In genomic region chr14:34199585-34199984, GRCh38 we compare ENCODE assay signal across 14 cellular contexts.
DNase-seq lines count a peak whose midpoint lies in the region; ATAC-seq and TF ChIP-seq lines count a peak whose summit lies in the region.
"Had no signal": no experiment of that assay in that cellular context is flagged by ENCODE, and none has a peak within 500 bp of the region (broad histone marks: within the 10 kb centered on the region; RNA-seq: fewer than 3 reads in every experiment).

No MANE protein-coding gene starts in this region.

- H3K4me1 ChIP-seq in vagina = peaks cover 9% of the 10 kb centered on the region

- TF ChIP-seq POLR2A in vagina (IDR thresholded peaks at IDR 0.05) = no peak

- no peaks in the 10 kb centered on the region for H3K9me3 ChIP-seq in vagina
- H3K9me3 ChIP-seq: neutrophil had no signal

- H3K27me3 ChIP-seq in vagina = no peaks in the 10 kb centered on the region

- peaks cover 56% of the 10 kb centered on the region for H3K4me1 Mint-ChIP-seq in activated T-helper 1 cell treated with anti-CD3 and anti-CD28 coated beads, Interleukin-12 subunit alpha, Interleukin-12 subunit beta, Interleukin-2, Interleukin-4 antibody, amounts not matched to agents 30 ng/mL and 10 ng/mL and 1 ng/mL, durations not matched to agents 14 hours and 24 hours and 36 hours (ENCODE audit: low read depth)

- no peak overlapping the region for H3K27ac ChIP-seq in vagina
- H3K27ac ChIP-seq: BLaER1 treated with 17β-estradiol and CSF1 and Interleukin-3, amounts not matched to agents 10 nM and 100 nM; coronary artery; neutrophil had no signal

- H3K36me3 Mint-ChIP-seq in activated T-helper 1 cell treated with anti-CD3 and anti-CD28 coated beads, Interleukin-12 subunit alpha, Interleukin-12 subunit beta, Interleukin-2, Interleukin-4 antibody, amounts not matched to agents 30 ng/mL and 10 ng/mL and 1 ng/mL, durations not matched to agents 14 hours and 24 hours and 36 hours (ENCODE audit: low read depth) = peaks cover 4% of the 10 kb centered on the region

- no peaks in the 10 kb centered on the region for H3K27me3 Mint-ChIP-seq in activated T-helper 1 cell treated with anti-CD3 and anti-CD28 coated beads, Interleukin-12 subunit alpha, Interleukin-12 subunit beta, Interleukin-2, Interleukin-4 antibody, amounts not matched to agents 30 ng/mL and 10 ng/mL and 1 ng/mL, durations not matched to agents 14 hours and 24 hours and 36 hours (ENCODE audit: insufficient read depth)

- no peak overlapping the region for H3K4me3 ChIP-seq in vagina
- H3K4me3 ChIP-seq: BLaER1 treated with 17β-estradiol and CSF1 and Interleukin-3, amounts not matched to agents 10 nM and 100 nM; coronary artery had no signal

- ATAC-seq in GM18873 (IDR thresholded peaks at IDR 0.05; ENCODE audit: low FRiP score, unreplicated experiment) = no peak

- no peak for TF ChIP-seq CTCF in vagina (IDR thresholded peaks at IDR 0.05)

- intact Hi-C loops in activated T-helper 1 cell treated with anti-CD3 and anti-CD28 coated beads, Interleukin-12 subunit alpha, Interleukin-12 subunit beta, Interleukin-2, Interleukin-4 antibody, amounts not matched to agents 30 ng/mL and 10 ng/mL and 1 ng/mL, durations not matched to agents 14 hours and 24 hours and 36 hours (cut with micrococcal nuclease) = loop anchor here (1.0 kb wide), 1 partner anchor 13 kb away; no protein-coding TSS in a partner anchor
- intact Hi-C loops in vagina (cut with DNase I) = no loop called here

- DNase-seq in stimulated activated CD4-positive, alpha-beta T cell treated with anti-CD3 and anti-CD28 coated beads, Interleukin-12 subunit alpha, Interleukin-12 subunit beta, amount 100 ng/mL, for 48 hours (ENCODE audit: low read depth in 2 of 3, low spot score in 1 of 3) = peak; percentile 8 to 43 (median 42)
- DNase-seq in stimulated activated CD4-positive, alpha-beta T cell treated with anti-CD3 and anti-CD28 coated beads, Interleukin-12 subunit alpha, Interleukin-12 subunit beta, amount 100 ng/mL, for 4 hours = no peak
- no peak for DNase-seq in activated T-helper 1 cell treated with anti-CD3 and anti-CD28 coated beads, Interleukin-12 subunit alpha, Interleukin-12 subunit beta, Interleukin-2, Interleukin-4 antibody, amounts not matched to agents 30 ng/mL and 10 ng/mL and 1 ng/mL, durations not matched to agents 14 hours and 24 hours and 36 hours (ENCODE audit: low spot score)
- DNase-seq in iris pigment epithelial cell (ENCODE audit: low read depth) (peak; percentile 93), vagina (ENCODE audit: extremely low spot score in 2 of 2) (no peak), AML-193 (lab: John Stamatoyannopoulos, UW) (no peak), hypothalamus (lab: John Stamatoyannopoulos, UW) (no peak)
- DNase-seq: activated CD8-positive, alpha-beta memory T cell treated with anti-CD3 and anti-CD28 coated beads, Interleukin-2, amount 50 U/mL, for 48 hours; glutamatergic neuron; NCI-H187 had no signal

- peaks cover 8% of the 10 kb centered on the region for H3K9me3 Mint-ChIP-seq in activated T-helper 1 cell treated with anti-CD3 and anti-CD28 coated beads, Interleukin-12 subunit alpha, Interleukin-12 subunit beta, Interleukin-2, Interleukin-4 antibody, amounts not matched to agents 30 ng/mL and 10 ng/mL and 1 ng/mL, durations not matched to agents 14 hours and 24 hours and 36 hours

- H3K4me3 Mint-ChIP-seq in activated T-helper 1 cell treated with anti-CD3 and anti-CD28 coated beads, Interleukin-12 subunit alpha, Interleukin-12 subunit beta, Interleukin-2, Interleukin-4 antibody, amounts not matched to agents 30 ng/mL and 10 ng/mL and 1 ng/mL, durations not matched to agents 14 hours and 24 hours and 36 hours = peak overlapping the region; percentile 56

- peak overlapping the region; percentile 63 for H3K27ac Mint-ChIP-seq in activated T-helper 1 cell treated with anti-CD3 and anti-CD28 coated beads, Interleukin-12 subunit alpha, Interleukin-12 subunit beta, Interleukin-2, Interleukin-4 antibody, amounts not matched to agents 30 ng/mL and 10 ng/mL and 1 ng/mL, durations not matched to agents 14 hours and 24 hours and 36 hours

- no peaks in the 10 kb centered on the region for H3K36me3 ChIP-seq in vagina
- H3K36me3 ChIP-seq: BLaER1 treated with 17β-estradiol and CSF1 and Interleukin-3, amounts not matched to agents 10 nM and 100 nM; neutrophil had no signal

Comparison
In these comparisons a context has a peak if more than half of its experiments do, and no peak if none do; other contexts are left out.
1. DNase-seq: peak in stimulated activated CD4-positive, alpha-beta T cell treated with anti-CD3 and anti-CD28 coated beads, Interleukin-12 subunit alpha, Interleukin-12 subunit beta, amount 100 ng/mL, for 48 hours (3 of 3) and iris pigment epithelial cell (single experiment); none in stimulated activated CD4-positive, alpha-beta T cell treated with anti-CD3 and anti-CD28 coated beads, Interleukin-12 subunit alpha, Interleukin-12 subunit beta, amount 100 ng/mL, for 4 hours (single experiment), activated T-helper 1 cell treated with anti-CD3 and anti-CD28 coated beads, Interleukin-12 subunit alpha, Interleukin-12 subunit beta, Interleukin-2, Interleukin-4 antibody, amounts not matched to agents 30 ng/mL and 10 ng/mL and 1 ng/mL, durations not matched to agents 14 hours and 24 hours and 36 hours (single experiment), vagina (0 of 2), AML-193 (0 of 2) and hypothalamus (0 of 51).